ENCODE assay signal across 8 cellular contexts in genomic region chr1:222618880-222619321, GRCh38. TPM values are rescaled to one million over a fixed set of nuclear protein-coding genes. Genes with fewer than 3 reads are reported as not detected.
DNase-seq lines count a peak whose midpoint lies in the region; ATAC-seq and TF ChIP-seq lines count a peak whose summit lies in the region.

No MANE protein-coding gene starts in this region.

- no peaks in the 10 kb centered on the region for H3K27me3 ChIP-seq in prostate gland (replicated peaks; ENCODE audit: insufficient read depth)

- intact Hi-C loops in left ventricle myocardium superior (cut with micrococcal nuclease): no loop called here
- intact Hi-C loops in prostate gland (cut with DNase I): no loop called here

- peaks cover 28% of the 10 kb centered on the region for H3K4me1 Mint-ChIP-seq in activated naive CD8-positive, alpha-beta T cell treated with anti-CD3 and anti-CD28 coated beads, Interleukin-2, amount 50 U/mL, for 24 hours

- no peak for TF ChIP-seq CTCF in prostate gland (IDR thresholded peaks at IDR 0.05)

- H3K36me3 Mint-ChIP-seq in activated naive CD8-positive, alpha-beta T cell treated with anti-CD3 and anti-CD28 coated beads, Interleukin-2, amount 50 U/mL, for 24 hours (ENCODE audit: low read depth): peaks cover 13% of the 10 kb centered on the region

- no peak for TF ChIP-seq POLR2A in prostate gland (IDR thresholded peaks at IDR 0.05)

- DNase-seq in SHP77 (lab: John Stamatoyannopoulos, UW) (peak; percentile 18 to 39), SHP77 treated with DMSO at 0.1 percent for 48 hours (lab: John Stamatoyannopoulos, UW) (no peak), NCI-H2227 treated with DMSO at 0.1 percent for 48 hours (lab: John Stamatoyannopoulos, UW) (peak; percentile 39), left ventricle myocardium superior (peak; percentile 42), prostate gland (ENCODE audit: low spot score) (no peak)
- peak; percentile 18 for DNase-seq in activated naive CD8-positive, alpha-beta T cell treated with anti-CD3 and anti-CD28 coated beads, Interleukin-2, amount 50 U/mL, for 24 hours

- peak overlapping the region; percentile 79 to 83 for H3K27ac ChIP-seq in prostate gland

- peaks cover 7% of the 10 kb centered on the region for H3K27me3 Mint-ChIP-seq in activated naive CD8-positive, alpha-beta T cell treated with anti-CD3 and anti-CD28 coated beads, Interleukin-2, amount 50 U/mL, for 24 hours

- no peaks in the 10 kb centered on the region for H3K9me3 Mint-ChIP-seq in activated naive CD8-positive, alpha-beta T cell treated with anti-CD3 and anti-CD28 coated beads, Interleukin-2, amount 50 U/mL, for 24 hours

- 25% methylated on average over 17 of the region's 17 CpGs for WGBS in prostate gland

- H3K36me3 ChIP-seq in prostate gland: no peaks in the 10 kb centered on the region

- H3K4me1 ChIP-seq in prostate gland (replicated peaks): peaks cover 7% of the 10 kb centered on the region

- peak overlapping the region; percentile 79 for H3K4me3 Mint-ChIP-seq in activated naive CD8-positive, alpha-beta T cell treated with anti-CD3 and anti-CD28 coated beads, Interleukin-2, amount 50 U/mL, for 24 hours

- peak overlapping the region; percentile 95 for H3K4me3 ChIP-seq in prostate gland

- no peak for ATAC-seq in activated naive CD8-positive, alpha-beta T cell treated with anti-CD3 and anti-CD28 coated beads, Interleukin-2, amount 50 U/mL, for 24 hours
- ATAC-seq in left ventricle myocardium superior: peak; percentile 28
- ATAC-seq in GM21423 (IDR thresholded peaks at IDR 0.05; ENCODE audit: unreplicated experiment): no peak
- no peak for ATAC-seq in HG02623 (IDR thresholded peaks at IDR 0.05; ENCODE audit: unreplicated experiment)

- no peaks in the 10 kb centered on the region for H3K9me3 ChIP-seq in prostate gland

- peak overlapping the region; percentile 56 for H3K27ac Mint-ChIP-seq in activated naive CD8-positive, alpha-beta T cell treated with anti-CD3 and anti-CD28 coated beads, Interleukin-2, amount 50 U/mL, for 24 hours

RNA-seq across cellular contexts. Expression of gene MIA3, which starts 1.0 kb away (rescaled TPM):
- total RNA-seq in left ventricle myocardium superior: 65.5 TPM
- total RNA-seq in prostate gland: 10 to 100 TPM; 64.3 to 74.9 TPM

RNA-seq across cellular contexts. Expression of gene TAF1A, which starts 29.2 kb away (rescaled TPM):
- 2.6 TPM for total RNA-seq in left ventricle myocardium superior
- total RNA-seq in prostate gland: 10 to 100 TPM in 1 of 2 donors, 1 to 10 TPM in 1; 8.5 to 12.6 TPM

Comparison
In these comparisons a context has a peak if more than half of its experiments do, and no peak if none do; other contexts are left out.
1. DNase-seq: peak in SHP77 (2 of 2), NCI-H2227 treated with DMSO at 0.1 percent for 48 hours (single experiment), activated naive CD8-positive, alpha-beta T cell treated with anti-CD3 and anti-CD28 coated beads, Interleukin-2, amount 50 U/mL, for 24 hours (single experiment) and left ventricle myocardium superior (single experiment); none in SHP77 treated with DMSO at 0.1 percent for 48 hours (single experiment) and prostate gland (single experiment).